In the genomic region with DNA sequence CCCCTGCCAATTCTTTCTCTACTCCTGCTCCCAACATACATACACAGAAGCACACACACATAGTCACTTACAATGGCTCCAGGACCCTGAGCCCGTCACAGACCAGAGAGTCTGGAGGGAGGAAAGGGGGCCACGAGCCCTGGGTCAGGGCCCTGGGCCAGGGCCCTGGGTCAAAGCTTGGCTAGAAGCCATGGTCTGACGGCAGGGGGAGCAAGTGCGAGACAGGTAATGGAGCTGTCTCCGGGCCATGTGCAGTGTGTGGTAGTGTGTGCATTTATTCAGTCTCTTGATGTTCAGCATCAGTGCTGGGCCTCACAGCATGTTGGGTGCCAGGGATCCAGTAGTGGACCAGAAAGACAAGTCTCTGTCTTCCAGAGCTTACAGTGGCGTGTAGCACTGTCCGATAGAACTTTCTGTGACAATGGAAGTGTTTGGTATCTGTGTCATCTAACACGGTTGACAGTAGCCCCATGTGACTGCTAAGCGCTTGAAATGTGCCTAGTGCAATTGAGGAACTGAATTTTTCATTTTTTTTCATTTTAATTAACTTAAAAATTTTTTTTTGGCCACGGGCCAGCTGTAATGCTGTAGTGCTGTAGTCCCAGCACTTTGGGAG, we compare ENCODE assay signal across 1 cellular context.
TF ChIP-seq lines count a peak whose summit lies in the region.

No MANE protein-coding gene starts in this region.

TF ChIP-seq in WTC11, 78 proteins besides CTCF, POLR2A, EP300 and RAD21 (continued from another document):
- TF ChIP-seq, protein P1, sequence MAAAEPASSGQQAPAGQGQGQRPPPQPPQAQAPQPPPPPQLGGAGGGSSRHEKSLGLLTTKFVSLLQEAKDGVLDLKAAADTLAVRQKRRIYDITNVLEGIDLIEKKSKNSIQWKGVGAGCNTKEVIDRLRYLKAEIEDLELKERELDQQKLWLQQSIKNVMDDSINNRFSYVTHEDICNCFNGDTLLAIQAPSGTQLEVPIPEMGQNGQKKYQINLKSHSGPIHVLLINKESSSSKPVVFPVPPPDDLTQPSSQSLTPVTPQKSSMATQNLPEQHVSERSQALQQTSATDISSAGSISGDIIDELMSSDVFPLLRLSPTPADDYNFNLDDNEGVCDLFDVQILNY (CRISPR knock-in tag; IDR thresholded peaks at IDR 0.05) = no peak
- no peak for TF ChIP-seq CBFB (CRISPR knock-in tag; IDR thresholded peaks at IDR 0.05; ENCODE audit: low read depth)
- TF ChIP-seq, protein P2, sequence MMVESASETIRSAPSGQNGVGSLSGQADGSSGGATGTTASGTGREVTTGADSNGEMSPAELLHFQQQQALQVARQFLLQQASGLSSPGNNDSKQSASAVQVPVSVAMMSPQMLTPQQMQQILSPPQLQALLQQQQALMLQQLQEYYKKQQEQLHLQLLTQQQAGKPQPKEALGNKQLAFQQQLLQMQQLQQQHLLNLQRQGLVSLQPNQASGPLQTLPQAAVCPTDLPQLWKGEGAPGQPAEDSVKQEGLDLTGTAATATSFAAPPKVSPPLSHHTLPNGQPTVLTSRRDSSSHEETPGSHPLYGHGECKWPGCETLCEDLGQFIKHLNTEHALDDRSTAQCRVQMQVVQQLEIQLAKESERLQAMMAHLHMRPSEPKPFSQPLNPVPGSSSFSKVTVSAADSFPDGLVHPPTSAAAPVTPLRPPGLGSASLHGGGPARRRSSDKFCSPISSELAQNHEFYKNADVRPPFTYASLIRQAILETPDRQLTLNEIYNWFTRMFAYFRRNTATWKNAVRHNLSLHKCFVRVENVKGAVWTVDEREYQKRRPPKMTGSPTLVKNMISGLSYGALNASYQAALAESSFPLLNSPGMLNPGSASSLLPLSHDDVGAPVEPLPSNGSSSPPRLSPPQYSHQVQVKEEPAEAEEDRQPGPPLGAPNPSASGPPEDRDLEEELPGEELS (CRISPR knock-in tag; IDR thresholded peaks at IDR 0.05) = no peak
- TF ChIP-seq, protein P3, sequence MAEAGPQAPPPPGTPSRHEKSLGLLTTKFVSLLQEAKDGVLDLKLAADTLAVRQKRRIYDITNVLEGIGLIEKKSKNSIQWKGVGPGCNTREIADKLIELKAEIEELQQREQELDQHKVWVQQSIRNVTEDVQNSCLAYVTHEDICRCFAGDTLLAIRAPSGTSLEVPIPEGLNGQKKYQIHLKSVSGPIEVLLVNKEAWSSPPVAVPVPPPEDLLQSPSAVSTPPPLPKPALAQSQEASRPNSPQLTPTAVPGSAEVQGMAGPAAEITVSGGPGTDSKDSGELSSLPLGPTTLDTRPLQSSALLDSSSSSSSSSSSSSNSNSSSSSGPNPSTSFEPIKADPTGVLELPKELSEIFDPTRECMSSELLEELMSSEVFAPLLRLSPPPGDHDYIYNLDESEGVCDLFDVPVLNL (CRISPR knock-in tag; IDR thresholded peaks at IDR 0.05; ENCODE audit: borderline replicate concordance, low read depth) = no peak
- TF ChIP-seq FOXP1 (CRISPR knock-in tag; IDR thresholded peaks at IDR 0.05; ENCODE audit: borderline replicate concordance) = no peak
- no peak for TF ChIP-seq ZNF219 (CRISPR knock-in tag; IDR thresholded peaks at IDR 0.05; ENCODE audit: borderline replicate concordance)
- TF ChIP-seq NFYB (CRISPR knock-in tag; conservative IDR thresholded peaks at IDR 0.05; ENCODE audit: low read depth) = no peak
- TF ChIP-seq, protein P4, sequence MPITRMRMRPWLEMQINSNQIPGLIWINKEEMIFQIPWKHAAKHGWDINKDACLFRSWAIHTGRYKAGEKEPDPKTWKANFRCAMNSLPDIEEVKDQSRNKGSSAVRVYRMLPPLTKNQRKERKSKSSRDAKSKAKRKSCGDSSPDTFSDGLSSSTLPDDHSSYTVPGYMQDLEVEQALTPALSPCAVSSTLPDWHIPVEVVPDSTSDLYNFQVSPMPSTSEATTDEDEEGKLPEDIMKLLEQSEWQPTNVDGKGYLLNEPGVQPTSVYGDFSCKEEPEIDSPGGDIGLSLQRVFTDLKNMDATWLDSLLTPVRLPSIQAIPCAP (CRISPR knock-in tag; IDR thresholded peaks at IDR 0.05) = no peak
- no peak for TF ChIP-seq GRHL2 (CRISPR knock-in tag; IDR thresholded peaks at IDR 0.05; ENCODE audit: insufficient replicate concordance, severe bottlenecking)
- TF ChIP-seq, protein P5, sequence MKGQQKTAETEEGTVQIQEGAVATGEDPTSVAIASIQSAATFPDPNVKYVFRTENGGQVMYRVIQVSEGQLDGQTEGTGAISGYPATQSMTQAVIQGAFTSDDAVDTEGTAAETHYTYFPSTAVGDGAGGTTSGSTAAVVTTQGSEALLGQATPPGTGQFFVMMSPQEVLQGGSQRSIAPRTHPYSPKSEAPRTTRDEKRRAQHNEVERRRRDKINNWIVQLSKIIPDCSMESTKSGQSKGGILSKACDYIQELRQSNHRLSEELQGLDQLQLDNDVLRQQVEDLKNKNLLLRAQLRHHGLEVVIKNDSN (CRISPR knock-in tag; IDR thresholded peaks at IDR 0.05) = no peak
- TF ChIP-seq, protein P6, sequence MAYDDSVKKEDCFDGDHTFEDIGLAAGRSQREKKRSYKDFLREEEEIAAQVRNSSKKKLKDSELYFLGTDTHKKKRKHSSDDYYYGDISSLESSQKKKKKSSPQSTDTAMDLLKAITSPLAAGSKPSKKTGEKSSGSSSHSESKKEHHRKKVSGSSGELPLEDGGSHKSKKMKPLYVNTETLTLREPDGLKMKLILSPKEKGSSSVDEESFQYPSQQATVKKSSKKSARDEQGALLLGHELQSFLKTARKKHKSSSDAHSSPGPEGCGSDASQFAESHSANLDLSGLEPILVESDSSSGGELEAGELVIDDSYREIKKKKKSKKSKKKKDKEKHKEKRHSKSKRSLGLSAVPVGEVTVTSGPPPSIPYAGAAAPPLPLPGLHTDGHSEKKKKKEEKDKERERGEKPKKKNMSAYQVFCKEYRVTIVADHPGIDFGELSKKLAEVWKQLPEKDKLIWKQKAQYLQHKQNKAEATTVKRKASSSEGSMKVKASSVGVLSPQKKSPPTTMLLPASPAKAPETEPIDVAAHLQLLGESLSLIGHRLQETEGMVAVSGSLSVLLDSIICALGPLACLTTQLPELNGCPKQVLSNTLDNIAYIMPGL (CRISPR knock-in tag; IDR thresholded peaks at IDR 0.05) = no peak
- TF ChIP-seq NFATC4 (CRISPR knock-in tag; IDR thresholded peaks at IDR 0.05) = no peak
- TF ChIP-seq, protein P7, sequence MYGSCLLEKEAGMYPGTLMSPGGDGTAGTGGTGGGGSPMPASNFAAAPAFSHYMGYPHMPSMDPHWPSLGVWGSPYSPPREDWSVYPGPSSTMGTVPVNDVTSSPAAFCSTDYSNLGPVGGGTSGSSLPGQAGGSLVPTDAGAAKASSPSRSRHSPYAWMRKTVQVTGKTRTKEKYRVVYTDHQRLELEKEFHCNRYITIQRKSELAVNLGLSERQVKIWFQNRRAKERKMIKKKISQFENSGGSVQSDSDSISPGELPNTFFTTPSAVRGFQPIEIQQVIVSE (CRISPR knock-in tag; IDR thresholded peaks at IDR 0.05; ENCODE audit: borderline replicate concordance) = no peak
- TF ChIP-seq, protein P8, sequence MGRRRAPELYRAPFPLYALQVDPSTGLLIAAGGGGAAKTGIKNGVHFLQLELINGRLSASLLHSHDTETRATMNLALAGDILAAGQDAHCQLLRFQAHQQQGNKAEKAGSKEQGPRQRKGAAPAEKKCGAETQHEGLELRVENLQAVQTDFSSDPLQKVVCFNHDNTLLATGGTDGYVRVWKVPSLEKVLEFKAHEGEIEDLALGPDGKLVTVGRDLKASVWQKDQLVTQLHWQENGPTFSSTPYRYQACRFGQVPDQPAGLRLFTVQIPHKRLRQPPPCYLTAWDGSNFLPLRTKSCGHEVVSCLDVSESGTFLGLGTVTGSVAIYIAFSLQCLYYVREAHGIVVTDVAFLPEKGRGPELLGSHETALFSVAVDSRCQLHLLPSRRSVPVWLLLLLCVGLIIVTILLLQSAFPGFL (CRISPR knock-in tag; IDR thresholded peaks at IDR 0.05; ENCODE audit: borderline replicate concordance) = no peak
- TF ChIP-seq OVOL2 (CRISPR knock-in tag; IDR thresholded peaks at IDR 0.05; ENCODE audit: borderline replicate concordance) = no peak
- TF ChIP-seq, protein P9, sequence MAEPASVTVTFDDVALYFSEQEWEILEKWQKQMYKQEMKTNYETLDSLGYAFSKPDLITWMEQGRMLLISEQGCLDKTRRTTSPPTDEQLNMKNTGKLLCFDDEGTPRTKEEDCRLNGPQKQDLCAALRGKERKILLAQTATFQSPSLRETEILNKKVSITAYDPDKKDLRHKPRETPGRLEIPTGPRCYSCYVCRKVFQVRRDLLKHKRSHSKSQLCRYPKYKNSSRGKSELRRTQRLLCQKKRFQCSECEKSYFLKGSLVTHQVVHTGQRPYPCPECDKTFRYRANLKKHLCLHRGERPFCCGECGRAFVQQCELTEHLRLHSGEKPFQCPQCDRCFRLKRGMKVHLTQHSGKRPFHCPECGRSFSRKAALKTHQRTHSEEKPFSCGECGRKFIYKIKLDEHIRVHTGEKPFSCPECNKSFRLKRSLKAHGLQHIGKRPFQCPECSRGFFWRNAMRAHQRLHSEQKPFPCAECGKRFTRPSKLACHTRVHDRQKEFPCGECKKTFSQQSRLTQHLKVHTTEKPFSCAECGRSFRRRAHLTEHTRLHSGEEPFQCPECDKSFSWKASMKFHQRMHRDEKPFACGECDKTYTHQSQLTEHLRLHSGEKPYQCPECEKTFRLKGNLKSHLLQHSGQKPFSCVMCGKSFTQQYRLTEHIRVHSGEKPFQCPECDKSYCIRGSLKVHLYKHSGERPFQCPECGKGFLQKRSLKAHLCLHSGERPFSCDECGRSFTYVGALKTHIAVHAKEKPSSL (CRISPR knock-in tag; conservative IDR thresholded peaks at IDR 0.05) = no peak
- TF ChIP-seq KAT7 (CRISPR knock-in tag; IDR thresholded peaks at IDR 0.05; ENCODE audit: borderline replicate concordance) = no peak
